ENCODE assay signal across 17 cellular contexts in genomic region chr20:3874194-3874824, GRCh38. TPM values are rescaled to one million over a fixed set of nuclear protein-coding genes. Genes with fewer than 3 reads are reported as not detected.
DNase-seq lines count a peak whose midpoint lies in the region; ATAC-seq, FAIRE-seq and TF ChIP-seq lines count a peak whose summit lies in the region.
"Had no signal": no experiment of that assay in that cellular context is flagged by ENCODE, and none has a peak within 500 bp of the region (broad histone marks: within the 10 kb centered on the region; RNA-seq: fewer than 3 reads in every experiment).

No MANE protein-coding gene starts in this region.

- TF ChIP-seq CTCF in PC-3 (conservative IDR thresholded peaks at IDR 0.05; ENCODE audit: low read depth, low read length) (no peak), astrocyte of the spinal cord (IDR thresholded peaks at IDR 0.05; ENCODE audit: low read depth, low read length) (no peak), left lung (IDR thresholded peaks at IDR 0.05) (no peak)

- H3K27ac Mint-ChIP-seq in stimulated activated effector memory CD8-positive, alpha-beta T cell treated with anti-CD3 and anti-CD28 coated beads, Interleukin-12 subunit alpha, Interleukin-12 subunit beta, amount 100 ng/mL, for 72 hours, result peak overlapping the region; percentile 32
- H3K27ac Mint-ChIP-seq: activated naive CD8-positive, alpha-beta T cell treated with anti-CD3 and anti-CD28 coated beads, Interleukin-2, amount 10 ng/mL, durations not matched to agents 7 days and 5 days; activated T-cell treated with anti-CD3 and anti-CD28 coated beads, Interleukin-2, amount 50 U/mL, for 72 hours had no signal

- no peak overlapping the region for H3K4me2 ChIP-seq in PC-3 (ENCODE audit: low read length)

- in situ Hi-C loops in astrocyte of the spinal cord (cut with HindIII; ENCODE audit: low sequenced_read_pairs), result no loop called here

- H3K27me3 ChIP-seq in PC-3 (ENCODE audit: low read length) (no peaks in the 10 kb centered on the region), left lung (no peaks in the 10 kb centered on the region)
- H3K27me3 ChIP-seq: cardiac muscle cell, ovary, stomach, upper lobe of right lung had no signal

- H3K4me1 Mint-ChIP-seq in stimulated activated effector memory CD8-positive, alpha-beta T cell treated with anti-CD3 and anti-CD28 coated beads, Interleukin-12 subunit alpha, Interleukin-12 subunit beta, amount 100 ng/mL, for 72 hours, result peaks cover 17% of the 10 kb centered on the region

- DNase-seq in PC-3 (no peak), astrocyte of the spinal cord (ENCODE audit: low read depth, low spot score) (peak; percentile 58), left lung (peak in 1 of 2 donors; percentile 38), amygdala (lab: John Stamatoyannopoulos, UW) (no peak), urothelium cell line (ENCODE audit: low spot score) (no peak)
- DNase-seq in stimulated activated effector memory CD8-positive, alpha-beta T cell treated with anti-CD3 and anti-CD28 coated beads, Interleukin-12 subunit alpha, Interleukin-12 subunit beta, amount 100 ng/mL, for 72 hours (ENCODE audit: low spot score in 2 of 2), result no peak
- no peak for DNase-seq in stimulated activated CD4-positive, alpha-beta T cell treated with anti-CD3 and anti-CD28 coated beads, Interleukin-2, amount 100 ng/mL, for 24 hours
- DNase-seq in stimulated activated CD4-positive, alpha-beta T cell treated with anti-CD3 and anti-CD28 coated beads, Interleukin-4, amount 100 ng/mL, for 4 hours, result no peak
- DNase-seq: activated naive CD8-positive, alpha-beta T cell treated with anti-CD3 and anti-CD28 coated beads, Interleukin-2, amount 10 ng/mL, durations not matched to agents 7 days and 5 days; activated T-cell treated with anti-CD3 and anti-CD28 coated beads, Interleukin-2, amount 50 U/mL, for 72 hours; NCI-H1417 treated with DMSO at 0.1 percent for 48 hours; NCI-H2171; ovary; stomach; upper lobe of right lung had no signal

- no peaks in the 10 kb centered on the region for H4K20me1 ChIP-seq in PC-3 (ENCODE audit: low read length)

- BruUV-seq in PC-3 (replicated peaks; lab: Mats Ljungman, UMichigan), result no TSS peak

- H3F3A ChIP-seq in PC-3 (ENCODE audit: low read length, unreplicated experiment), result no peaks in the 10 kb centered on the region

- CTCF ChIA-PET in PC-3 (lab: Charles Lee), result no interaction called here

- no peaks in the 10 kb centered on the region for H3K9me2 ChIP-seq in PC-3 (replicated peaks; ENCODE audit: low read length)

- H2AFZ ChIP-seq in PC-3 (ENCODE audit: low read length), result no peak overlapping the region

- H3K79me2 ChIP-seq in PC-3 (ENCODE audit: low read length), result no peaks in the 10 kb centered on the region

- no peak overlapping the region for H3K27ac ChIP-seq in PC-3 (ENCODE audit: low read length)
- no peak overlapping the region for H3K27ac ChIP-seq in left lung
- H3K27ac ChIP-seq: cardiac muscle cell, ovary, stomach, upper lobe of right lung had no signal

- H3K4me3 ChIP-seq in PC-3 (ENCODE audit: low read length) (no peak overlapping the region), astrocyte of the spinal cord (ENCODE audit: low read depth, low read length) (no peak overlapping the region), left lung (no peak overlapping the region)
- H3K4me3 ChIP-seq: cardiac muscle cell, ovary, stomach, upper lobe of right lung had no signal

- H3K36me3 ChIP-seq in PC-3 (ENCODE audit: low read depth, low read length), result peaks cover 24% of the 10 kb centered on the region
- H3K36me3 ChIP-seq in left lung, result peaks cover 0 to 43% of the 10 kb centered on the region in 2 donors
- H3K36me3 ChIP-seq: ovary had no signal

- no peaks in the 10 kb centered on the region for H3K9me3 ChIP-seq in PC-3 (ENCODE audit: low read length)
- no peaks in the 10 kb centered on the region for H3K9me3 ChIP-seq in left lung
- H3K9me3 ChIP-seq: ovary, stomach, upper lobe of right lung had no signal

- H3K4me1 ChIP-seq in PC-3 (ENCODE audit: insufficient read depth, low read length) (no peaks in the 10 kb centered on the region), left lung (peaks cover 0 to 5% of the 10 kb centered on the region in 2 donors)
- H3K4me1 ChIP-seq: upper lobe of right lung had no signal

- 0 out of 2 replicates have a peak, but pooled peaks have one; percentile 9 for ATAC-seq in PC-3
- ATAC-seq in left lung, result peak; percentile 24
- ATAC-seq in stimulated activated effector memory CD8-positive, alpha-beta T cell treated with anti-CD3 and anti-CD28 coated beads, Interleukin-12 subunit alpha, Interleukin-12 subunit beta, amount 100 ng/mL, for 72 hours, result no peak
- ATAC-seq: activated T-cell treated with anti-CD3 and anti-CD28 coated beads, Interleukin-2, amount 50 U/mL, for 72 hours; upper lobe of right lung had no signal

- H3K9me3 Mint-ChIP-seq in stimulated activated effector memory CD8-positive, alpha-beta T cell treated with anti-CD3 and anti-CD28 coated beads, Interleukin-12 subunit alpha, Interleukin-12 subunit beta, amount 100 ng/mL, for 72 hours, result no peaks in the 10 kb centered on the region
- H3K9me3 Mint-ChIP-seq: activated naive CD8-positive, alpha-beta T cell treated with anti-CD3 and anti-CD28 coated beads, Interleukin-2, amount 10 ng/mL, durations not matched to agents 7 days and 5 days; activated T-cell treated with anti-CD3 and anti-CD28 coated beads, Interleukin-2, amount 50 U/mL, for 72 hours had no signal

- H3K4me3 Mint-ChIP-seq in stimulated activated effector memory CD8-positive, alpha-beta T cell treated with anti-CD3 and anti-CD28 coated beads, Interleukin-12 subunit alpha, Interleukin-12 subunit beta, amount 100 ng/mL, for 72 hours, result no peak overlapping the region
- H3K4me3 Mint-ChIP-seq: activated naive CD8-positive, alpha-beta T cell treated with anti-CD3 and anti-CD28 coated beads, Interleukin-2, amount 10 ng/mL, durations not matched to agents 7 days and 5 days; activated T-cell treated with anti-CD3 and anti-CD28 coated beads, Interleukin-2, amount 50 U/mL, for 72 hours had no signal

- FAIRE-seq in urothelium cell line (lab: Jason Lieb, UNC), result no peak
- FAIRE-seq: D721Med had no signal

- no peak overlapping the region for H3K9ac ChIP-seq in PC-3 (ENCODE audit: low read length)

- POLR2A ChIA-PET in PC-3 (lab: Charles Lee; ENCODE audit: unreplicated experiment), result no interaction called here

- H3K36me3 Mint-ChIP-seq in stimulated activated effector memory CD8-positive, alpha-beta T cell treated with anti-CD3 and anti-CD28 coated beads, Interleukin-12 subunit alpha, Interleukin-12 subunit beta, amount 100 ng/mL, for 72 hours, result peaks cover 62% of the 10 kb centered on the region

- intact Hi-C loops in PC-3 (cut with micrococcal nuclease) (no loop called here), left lung (cut with DNase I) (no loop called here)

RNA-seq across cellular contexts. Expression of gene PANK2, which starts 14.9 kb away (rescaled TPM):
- 50.8 and 52.1 TPM in 2 replicates for total RNA-seq in PC-3 (2014; rRNA removed)
- 10 to 100 TPM; 39.4 to 47.8 TPM for total RNA-seq in left lung

RNA-seq across cellular contexts. Expression of gene MAVS, which starts 27.7 kb away (rescaled TPM):
- total RNA-seq in PC-3 (2014; rRNA removed) (38.7 and 44.8 TPM in 2 replicates), left lung (10 to 100 TPM; 37.3 to 38.7 TPM)

RNA-seq across cellular contexts. Expression of gene AP5S1, which starts 54.0 kb away (rescaled TPM):
- 28.5 and 31.4 TPM in 2 replicates for total RNA-seq in PC-3 (2014; rRNA removed)
- total RNA-seq in left lung, result 10 to 100 TPM; 12.7 to 13.6 TPM
